Comparison of ENCODE assay signal across 1 cellular context in the genomic region with DNA sequence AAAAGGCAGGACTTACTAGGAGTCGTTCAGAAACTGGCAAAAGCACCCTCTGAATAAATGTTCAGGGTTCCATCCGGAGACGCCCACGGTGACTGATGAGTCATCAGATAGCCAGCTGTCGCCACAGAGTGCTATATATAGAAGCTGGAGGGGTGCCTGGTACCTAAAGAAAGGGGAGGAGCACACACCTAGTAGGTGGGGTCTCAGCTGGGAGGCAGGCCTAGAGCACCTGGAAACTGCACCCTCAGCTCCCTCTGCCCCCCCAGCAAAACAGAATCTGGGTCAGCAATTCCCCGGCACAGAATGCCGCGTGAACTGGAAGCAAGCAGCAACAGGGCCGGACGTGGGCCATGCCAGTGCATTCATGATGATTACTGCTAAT.
TF ChIP-seq lines count a peak whose summit lies in the region.

No MANE protein-coding gene starts in this region.

TF ChIP-seq in K562, 482 proteins besides CTCF, POLR2A, EP300 and RAD21 (continued from another document and continues in another):
- TF ChIP-seq, protein P1, sequence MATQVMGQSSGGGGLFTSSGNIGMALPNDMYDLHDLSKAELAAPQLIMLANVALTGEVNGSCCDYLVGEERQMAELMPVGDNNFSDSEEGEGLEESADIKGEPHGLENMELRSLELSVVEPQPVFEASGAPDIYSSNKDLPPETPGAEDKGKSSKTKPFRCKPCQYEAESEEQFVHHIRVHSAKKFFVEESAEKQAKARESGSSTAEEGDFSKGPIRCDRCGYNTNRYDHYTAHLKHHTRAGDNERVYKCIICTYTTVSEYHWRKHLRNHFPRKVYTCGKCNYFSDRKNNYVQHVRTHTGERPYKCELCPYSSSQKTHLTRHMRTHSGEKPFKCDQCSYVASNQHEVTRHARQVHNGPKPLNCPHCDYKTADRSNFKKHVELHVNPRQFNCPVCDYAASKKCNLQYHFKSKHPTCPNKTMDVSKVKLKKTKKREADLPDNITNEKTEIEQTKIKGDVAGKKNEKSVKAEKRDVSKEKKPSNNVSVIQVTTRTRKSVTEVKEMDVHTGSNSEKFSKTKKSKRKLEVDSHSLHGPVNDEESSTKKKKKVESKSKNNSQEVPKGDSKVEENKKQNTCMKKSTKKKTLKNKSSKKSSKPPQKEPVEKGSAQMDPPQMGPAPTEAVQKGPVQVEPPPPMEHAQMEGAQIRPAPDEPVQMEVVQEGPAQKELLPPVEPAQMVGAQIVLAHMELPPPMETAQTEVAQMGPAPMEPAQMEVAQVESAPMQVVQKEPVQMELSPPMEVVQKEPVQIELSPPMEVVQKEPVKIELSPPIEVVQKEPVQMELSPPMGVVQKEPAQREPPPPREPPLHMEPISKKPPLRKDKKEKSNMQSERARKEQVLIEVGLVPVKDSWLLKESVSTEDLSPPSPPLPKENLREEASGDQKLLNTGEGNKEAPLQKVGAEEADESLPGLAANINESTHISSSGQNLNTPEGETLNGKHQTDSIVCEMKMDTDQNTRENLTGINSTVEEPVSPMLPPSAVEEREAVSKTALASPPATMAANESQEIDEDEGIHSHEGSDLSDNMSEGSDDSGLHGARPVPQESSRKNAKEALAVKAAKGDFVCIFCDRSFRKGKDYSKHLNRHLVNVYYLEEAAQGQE (CRISPR knock-in tag; IDR thresholded peaks at IDR 0.05; ENCODE audit: low read depth), result no peak
- TF ChIP-seq THRAP3 (IDR thresholded peaks at IDR 0.05; ENCODE audit: borderline replicate concordance) (no peak), ZNF184 (CRISPR knock-in tag; IDR thresholded peaks at IDR 0.05) (no peak), ZNF445 (CRISPR knock-in tag; IDR thresholded peaks at IDR 0.05; ENCODE audit: low read depth) (no peak), FOXJ3 (CRISPR knock-in tag; IDR thresholded peaks at IDR 0.05) (no peak), ZNF764 (CRISPR knock-in tag; IDR thresholded peaks at IDR 0.05; ENCODE audit: low read depth) (no peak), KAT8 (IDR thresholded peaks at IDR 0.05; ENCODE audit: low read depth) (no peak), ZSCAN32 (CRISPR knock-in tag; IDR thresholded peaks at IDR 0.05) (no peak), HNRNPL (IDR thresholded peaks at IDR 0.05; ENCODE audit: low read depth, low read length) (no peak), NFXL1 (CRISPR knock-in tag; IDR thresholded peaks at IDR 0.05) (no peak), ZNF766 (CRISPR knock-in tag; conservative IDR thresholded peaks at IDR 0.05) (no peak), SMAD4 (CRISPR knock-in tag; conservative IDR thresholded peaks at IDR 0.05) (no peak), RAD51 (IDR thresholded peaks at IDR 0.05; ENCODE audit: borderline replicate concordance, low read depth) (no peak), TFAM (CRISPR knock-in tag; conservative IDR thresholded peaks at IDR 0.05) (no peak), MIER1 (IDR thresholded peaks at IDR 0.05; ENCODE audit: low read depth) (no peak), KLF13 (tag; IDR thresholded peaks at IDR 0.05; ENCODE audit: borderline replicate concordance, low read depth) (no peak), ZNF316 (IDR thresholded peaks at IDR 0.05) (peak; percentile 93), ZNF175 (CRISPR knock-in tag; IDR thresholded peaks at IDR 0.05; ENCODE audit: low read depth) (no peak), MYBL2 (IDR thresholded peaks at IDR 0.05; ENCODE audit: low read depth) (no peak), MYBL2 (CRISPR knock-in tag; IDR thresholded peaks at IDR 0.05; ENCODE audit: borderline replicate concordance) (no peak), POLR3G (IDR thresholded peaks at IDR 0.05; ENCODE audit: extremely low read depth, insufficient read length, insufficient replicate concordance) (no peak), ZNF282 (CRISPR knock-in tag; IDR thresholded peaks at IDR 0.05) (no peak), U2AF1 (optimal IDR thresholded peaks at IDR 0.05; ENCODE audit: low read depth, low read length) (no peak), NFE2L1 (tag; IDR thresholded peaks at IDR 0.05; ENCODE audit: borderline replicate concordance, low read depth) (no peak), FUS (optimal IDR thresholded peaks at IDR 0.05; ENCODE audit: low read depth, low read length) (no peak)
- TF ChIP-seq, protein P2, sequence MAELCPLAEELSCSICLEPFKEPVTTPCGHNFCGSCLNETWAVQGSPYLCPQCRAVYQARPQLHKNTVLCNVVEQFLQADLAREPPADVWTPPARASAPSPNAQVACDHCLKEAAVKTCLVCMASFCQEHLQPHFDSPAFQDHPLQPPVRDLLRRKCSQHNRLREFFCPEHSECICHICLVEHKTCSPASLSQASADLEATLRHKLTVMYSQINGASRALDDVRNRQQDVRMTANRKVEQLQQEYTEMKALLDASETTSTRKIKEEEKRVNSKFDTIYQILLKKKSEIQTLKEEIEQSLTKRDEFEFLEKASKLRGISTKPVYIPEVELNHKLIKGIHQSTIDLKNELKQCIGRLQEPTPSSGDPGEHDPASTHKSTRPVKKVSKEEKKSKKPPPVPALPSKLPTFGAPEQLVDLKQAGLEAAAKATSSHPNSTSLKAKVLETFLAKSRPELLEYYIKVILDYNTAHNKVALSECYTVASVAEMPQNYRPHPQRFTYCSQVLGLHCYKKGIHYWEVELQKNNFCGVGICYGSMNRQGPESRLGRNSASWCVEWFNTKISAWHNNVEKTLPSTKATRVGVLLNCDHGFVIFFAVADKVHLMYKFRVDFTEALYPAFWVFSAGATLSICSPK (IDR thresholded peaks at IDR 0.05; ENCODE audit: borderline replicate concordance), result no peak
- TF ChIP-seq, protein P3, sequence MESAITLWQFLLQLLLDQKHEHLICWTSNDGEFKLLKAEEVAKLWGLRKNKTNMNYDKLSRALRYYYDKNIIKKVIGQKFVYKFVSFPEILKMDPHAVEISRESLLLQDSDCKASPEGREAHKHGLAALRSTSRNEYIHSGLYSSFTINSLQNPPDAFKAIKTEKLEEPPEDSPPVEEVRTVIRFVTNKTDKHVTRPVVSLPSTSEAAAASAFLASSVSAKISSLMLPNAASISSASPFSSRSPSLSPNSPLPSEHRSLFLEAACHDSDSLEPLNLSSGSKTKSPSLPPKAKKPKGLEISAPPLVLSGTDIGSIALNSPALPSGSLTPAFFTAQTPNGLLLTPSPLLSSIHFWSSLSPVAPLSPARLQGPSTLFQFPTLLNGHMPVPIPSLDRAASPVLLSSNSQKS (CRISPR knock-in tag; IDR thresholded peaks at IDR 0.05), result no peak
- TF ChIP-seq, protein P4, sequence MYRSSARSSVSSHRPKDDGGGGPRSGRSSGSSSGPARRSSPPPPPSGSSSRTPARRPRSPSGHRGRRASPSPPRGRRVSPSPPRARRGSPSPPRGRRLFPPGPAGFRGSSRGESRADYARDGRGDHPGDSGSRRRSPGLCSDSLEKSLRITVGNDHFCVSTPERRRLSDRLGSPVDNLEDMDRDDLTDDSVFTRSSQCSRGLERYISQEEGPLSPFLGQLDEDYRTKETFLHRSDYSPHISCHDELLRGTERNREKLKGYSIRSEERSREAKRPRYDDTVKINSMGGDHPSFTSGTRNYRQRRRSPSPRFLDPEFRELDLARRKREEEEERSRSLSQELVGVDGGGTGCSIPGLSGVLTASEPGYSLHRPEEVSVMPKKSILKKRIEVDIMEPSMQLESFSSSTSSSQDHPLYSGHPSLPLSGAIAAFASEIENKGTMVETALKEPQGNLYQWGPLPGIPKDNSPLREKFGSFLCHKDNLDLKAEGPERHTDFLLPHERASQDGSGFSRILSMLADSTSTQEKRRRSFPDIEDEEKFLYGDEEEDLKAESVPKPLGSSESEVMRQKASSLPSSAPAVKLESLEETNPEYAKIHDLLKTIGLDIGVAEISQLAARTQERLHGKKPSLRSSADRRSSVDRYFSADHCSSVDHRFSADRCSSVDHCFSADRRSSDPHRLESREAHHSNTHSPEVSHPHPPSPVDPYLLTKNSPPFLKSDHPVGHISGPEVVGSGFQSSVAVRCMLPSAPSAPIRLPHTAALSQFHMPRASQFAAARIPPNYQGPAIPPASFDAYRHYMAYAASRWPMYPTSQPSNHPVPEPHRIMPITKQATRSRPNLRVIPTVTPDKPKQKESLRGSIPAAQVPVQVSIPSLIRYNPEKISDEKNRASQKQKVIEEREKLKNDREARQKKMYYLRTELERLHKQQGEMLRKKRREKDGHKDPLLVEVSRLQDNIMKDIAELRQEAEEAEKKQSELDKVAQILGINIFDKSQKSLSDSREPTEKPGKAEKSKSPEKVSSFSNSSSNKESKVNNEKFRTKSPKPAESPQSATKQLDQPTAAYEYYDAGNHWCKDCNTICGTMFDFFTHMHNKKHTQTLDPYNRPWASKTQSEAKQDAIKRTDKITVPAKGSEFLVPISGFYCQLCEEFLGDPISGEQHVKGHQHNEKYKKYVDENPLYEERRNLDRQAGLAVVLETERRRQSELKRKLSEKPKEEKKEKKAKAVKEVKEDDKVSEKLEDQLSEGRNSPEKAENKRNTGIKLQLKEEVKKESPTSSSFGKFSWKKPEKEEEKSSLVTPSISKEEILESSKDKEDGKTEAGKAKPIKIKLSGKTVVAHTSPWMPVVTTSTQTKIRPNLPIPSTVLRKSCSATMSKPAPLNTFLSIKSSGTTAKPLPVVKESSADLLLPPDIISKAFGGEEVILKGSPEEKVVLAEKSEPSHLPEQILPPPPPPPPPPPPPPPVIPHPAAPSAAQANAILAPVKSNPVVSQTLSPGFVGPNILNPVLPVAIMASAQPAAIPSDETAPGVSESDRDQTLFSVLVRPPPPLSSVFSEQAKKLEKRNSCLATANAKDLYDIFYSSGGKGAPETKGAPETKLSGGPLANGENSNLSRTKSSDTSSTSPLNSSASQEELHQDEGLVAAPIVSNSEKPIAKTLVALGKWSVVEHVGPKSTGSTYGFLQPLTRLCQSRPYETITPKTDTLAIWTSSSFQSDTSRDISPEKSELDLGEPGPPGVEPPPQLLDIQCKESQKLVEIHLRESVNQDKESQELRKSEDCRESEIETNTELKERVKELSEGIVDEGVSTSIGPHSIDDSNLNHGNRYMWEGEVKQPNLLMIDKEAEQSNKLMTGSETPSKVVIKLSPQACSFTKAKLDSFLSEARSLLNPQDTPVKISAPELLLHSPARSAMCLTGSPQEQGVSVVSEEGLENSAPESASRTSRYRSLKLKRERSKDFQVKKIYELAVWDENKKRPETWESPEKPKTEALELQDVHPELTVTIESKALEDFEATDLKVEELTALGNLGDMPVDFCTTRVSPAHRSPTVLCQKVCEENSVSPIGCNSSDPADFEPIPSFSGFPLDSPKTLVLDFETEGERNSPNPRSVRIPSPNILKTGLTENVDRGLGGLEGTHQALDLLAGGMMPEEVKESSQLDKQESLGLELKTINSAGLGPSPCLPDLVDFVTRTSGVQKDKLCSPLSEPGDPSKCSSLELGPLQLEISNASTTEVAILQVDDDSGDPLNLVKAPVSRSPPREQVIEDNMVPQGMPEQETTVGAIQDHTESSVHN (IDR thresholded peaks at IDR 0.05; ENCODE audit: borderline replicate concordance in 1 of 2, low read depth in 1 of 2), result 0 out of 4 replicates have a peak, but pooled peaks of 1 of the 2 experiments have one; percentile 20
- TF ChIP-seq, protein P5, sequence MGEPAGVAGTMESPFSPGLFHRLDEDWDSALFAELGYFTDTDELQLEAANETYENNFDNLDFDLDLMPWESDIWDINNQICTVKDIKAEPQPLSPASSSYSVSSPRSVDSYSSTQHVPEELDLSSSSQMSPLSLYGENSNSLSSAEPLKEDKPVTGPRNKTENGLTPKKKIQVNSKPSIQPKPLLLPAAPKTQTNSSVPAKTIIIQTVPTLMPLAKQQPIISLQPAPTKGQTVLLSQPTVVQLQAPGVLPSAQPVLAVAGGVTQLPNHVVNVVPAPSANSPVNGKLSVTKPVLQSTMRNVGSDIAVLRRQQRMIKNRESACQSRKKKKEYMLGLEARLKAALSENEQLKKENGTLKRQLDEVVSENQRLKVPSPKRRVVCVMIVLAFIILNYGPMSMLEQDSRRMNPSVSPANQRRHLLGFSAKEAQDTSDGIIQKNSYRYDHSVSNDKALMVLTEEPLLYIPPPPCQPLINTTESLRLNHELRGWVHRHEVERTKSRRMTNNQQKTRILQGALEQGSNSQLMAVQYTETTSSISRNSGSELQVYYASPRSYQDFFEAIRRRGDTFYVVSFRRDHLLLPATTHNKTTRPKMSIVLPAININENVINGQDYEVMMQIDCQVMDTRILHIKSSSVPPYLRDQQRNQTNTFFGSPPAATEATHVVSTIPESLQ (CRISPR knock-in tag; IDR thresholded peaks at IDR 0.05), result no peak
- TF ChIP-seq, protein P6, sequence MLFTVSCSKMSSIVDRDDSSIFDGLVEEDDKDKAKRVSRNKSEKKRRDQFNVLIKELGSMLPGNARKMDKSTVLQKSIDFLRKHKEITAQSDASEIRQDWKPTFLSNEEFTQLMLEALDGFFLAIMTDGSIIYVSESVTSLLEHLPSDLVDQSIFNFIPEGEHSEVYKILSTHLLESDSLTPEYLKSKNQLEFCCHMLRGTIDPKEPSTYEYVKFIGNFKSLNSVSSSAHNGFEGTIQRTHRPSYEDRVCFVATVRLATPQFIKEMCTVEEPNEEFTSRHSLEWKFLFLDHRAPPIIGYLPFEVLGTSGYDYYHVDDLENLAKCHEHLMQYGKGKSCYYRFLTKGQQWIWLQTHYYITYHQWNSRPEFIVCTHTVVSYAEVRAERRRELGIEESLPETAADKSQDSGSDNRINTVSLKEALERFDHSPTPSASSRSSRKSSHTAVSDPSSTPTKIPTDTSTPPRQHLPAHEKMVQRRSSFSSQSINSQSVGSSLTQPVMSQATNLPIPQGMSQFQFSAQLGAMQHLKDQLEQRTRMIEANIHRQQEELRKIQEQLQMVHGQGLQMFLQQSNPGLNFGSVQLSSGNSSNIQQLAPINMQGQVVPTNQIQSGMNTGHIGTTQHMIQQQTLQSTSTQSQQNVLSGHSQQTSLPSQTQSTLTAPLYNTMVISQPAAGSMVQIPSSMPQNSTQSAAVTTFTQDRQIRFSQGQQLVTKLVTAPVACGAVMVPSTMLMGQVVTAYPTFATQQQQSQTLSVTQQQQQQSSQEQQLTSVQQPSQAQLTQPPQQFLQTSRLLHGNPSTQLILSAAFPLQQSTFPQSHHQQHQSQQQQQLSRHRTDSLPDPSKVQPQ (CRISPR knock-in tag; IDR thresholded peaks at IDR 0.05; ENCODE audit: borderline replicate concordance), result no peak
- TF ChIP-seq, protein P7, sequence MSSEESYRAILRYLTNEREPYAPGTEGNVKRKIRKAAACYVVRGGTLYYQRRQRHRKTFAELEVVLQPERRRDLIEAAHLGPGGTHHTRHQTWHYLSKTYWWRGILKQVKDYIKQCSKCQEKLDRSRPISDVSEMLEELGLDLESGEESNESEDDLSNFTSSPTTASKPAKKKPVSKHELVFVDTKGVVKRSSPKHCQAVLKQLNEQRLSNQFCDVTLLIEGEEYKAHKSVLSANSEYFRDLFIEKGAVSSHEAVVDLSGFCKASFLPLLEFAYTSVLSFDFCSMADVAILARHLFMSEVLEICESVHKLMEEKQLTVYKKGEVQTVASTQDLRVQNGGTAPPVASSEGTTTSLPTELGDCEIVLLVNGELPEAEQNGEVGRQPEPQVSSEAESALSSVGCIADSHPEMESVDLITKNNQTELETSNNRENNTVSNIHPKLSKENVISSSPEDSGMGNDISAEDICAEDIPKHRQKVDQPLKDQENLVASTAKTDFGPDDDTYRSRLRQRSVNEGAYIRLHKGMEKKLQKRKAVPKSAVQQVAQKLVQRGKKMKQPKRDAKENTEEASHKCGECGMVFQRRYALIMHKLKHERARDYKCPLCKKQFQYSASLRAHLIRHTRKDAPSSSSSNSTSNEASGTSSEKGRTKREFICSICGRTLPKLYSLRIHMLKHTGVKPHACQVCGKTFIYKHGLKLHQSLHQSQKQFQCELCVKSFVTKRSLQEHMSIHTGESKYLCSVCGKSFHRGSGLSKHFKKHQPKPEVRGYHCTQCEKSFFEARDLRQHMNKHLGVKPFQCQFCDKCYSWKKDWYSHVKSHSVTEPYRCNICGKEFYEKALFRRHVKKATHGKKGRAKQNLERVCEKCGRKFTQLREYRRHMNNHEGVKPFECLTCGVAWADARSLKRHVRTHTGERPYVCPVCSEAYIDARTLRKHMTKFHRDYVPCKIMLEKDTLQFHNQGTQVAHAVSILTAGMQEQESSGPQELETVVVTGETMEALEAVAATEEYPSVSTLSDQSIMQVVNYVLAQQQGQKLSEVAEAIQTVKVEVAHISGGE (CRISPR knock-in tag; IDR thresholded peaks at IDR 0.05), result no peak
